In genomic region chr5:175466700-175467318, GRCh38 we compare ENCODE assay signal across 14 cellular contexts. TPM values are rescaled to one million over a fixed set of nuclear protein-coding genes. Genes with fewer than 3 reads are reported as not detected.
DNase-seq lines count a peak whose midpoint lies in the region; ATAC-seq and TF ChIP-seq lines count a peak whose summit lies in the region.
"Had no signal": no experiment of that assay in that cellular context is flagged by ENCODE, and none has a peak within 500 bp of the region (broad histone marks: within the 10 kb centered on the region; RNA-seq: fewer than 3 reads in every experiment).

No MANE protein-coding gene starts in this region.

- ATAC-seq in body of pancreas = peak; percentile 12
- ATAC-seq in foreskin keratinocyte = peak; percentile 50
- peak; percentile 44 for ATAC-seq in omental fat pad (ENCODE audit: low FRiP score)
- no peak for ATAC-seq in GM21786 (IDR thresholded peaks at IDR 0.05; ENCODE audit: unreplicated experiment)
- ATAC-seq in HG02759 (IDR thresholded peaks at IDR 0.05; ENCODE audit: unreplicated experiment) = no peak
- no peak for ATAC-seq in GM18505 (IDR thresholded peaks at IDR 0.05; ENCODE audit: unreplicated experiment)
- ATAC-seq: stimulated activated effector memory CD8-positive, alpha-beta T cell treated with anti-CD3 and anti-CD28 coated beads, Interleukin-12 subunit alpha, Interleukin-12 subunit beta, amount 100 ng/mL, for 72 hours had no signal

- WGBS in body of pancreas, 2 donors = 44 to 52% methylated on average over 5 of the region's 5 CpGs

- TF ChIP-seq CTCF in body of pancreas (IDR thresholded peaks at IDR 0.05) = no peak
- no peak for TF ChIP-seq CTCF in foreskin keratinocyte (conservative IDR thresholded peaks at IDR 0.05)
- TF ChIP-seq CTCF in omental fat pad (IDR thresholded peaks at IDR 0.05) = no peak

- H3K4me3 ChIP-seq in body of pancreas = no peak overlapping the region

- DNase-seq in AG20443 (ENCODE audit: low spot score) (peak; percentile 34), body of pancreas (peak in 1 of 4 donors; percentile 27), foreskin keratinocyte (peak in 1 of 2 donors; percentile 56), omental fat pad (ENCODE audit: low spot score) (no peak), NCI-H524 (lab: John Stamatoyannopoulos, UW) (no peak)
- DNase-seq: activated CD4-positive, alpha-beta T cell treated with anti-CD3 and anti-CD28 coated beads for 48 hours; GDM1; NCI-H1048; SHP77 treated with DMSO at 0.1 percent for 48 hours had no signal

- no peaks in the 10 kb centered on the region for H3K36me3 ChIP-seq in body of pancreas (replicated peaks in 1 of 2; ENCODE audit: insufficient read depth in 1 of 2, low read depth in 2 of 2)

- H3K4me1 ChIP-seq in body of pancreas (no peaks in the 10 kb centered on the region), foreskin keratinocyte (peaks cover 9% of the 10 kb centered on the region)

- no peaks in the 10 kb centered on the region for H3K9me3 ChIP-seq in body of pancreas

- TF ChIP-seq POLR2A in body of pancreas (IDR thresholded peaks at IDR 0.05) (no peak), GM18505 (IDR thresholded peaks at IDR 0.05; ENCODE audit: borderline replicate concordance, extremely low read depth, insufficient read depth, insufficient read length) (no peak)

- no peak overlapping the region for H3K27ac ChIP-seq in body of pancreas
- no peak overlapping the region for H3K27ac ChIP-seq in foreskin keratinocyte

- intact Hi-C loops in body of pancreas (cut with DNase I) = no loop called here

- H3K27me3 ChIP-seq in body of pancreas (no peaks in the 10 kb centered on the region), foreskin keratinocyte (no peaks in the 10 kb centered on the region)

RNA-seq across cellular contexts. Expression of gene SFXN1, which starts 11.6 kb away (rescaled TPM):
- 10 to 100 TPM; 11.7 to 29.3 TPM for total RNA-seq in body of pancreas
- 93.0 and 94.2 TPM in 2 replicates for total RNA-seq in foreskin keratinocyte
- polyA plus RNA-seq in foreskin keratinocyte = 25.9 and 26.2 TPM in 2 replicates
- total RNA-seq in omental fat pad = 10 to 100 TPM; 18.8 to 32.6 (median 23.7) TPM

RNA-seq across cellular contexts. Expression of gene DRD1, which starts 22.8 kb away (rescaled TPM):
- not detected for total RNA-seq in body of pancreas
- total RNA-seq in foreskin keratinocyte = not detected in 2 replicates
- polyA plus RNA-seq in foreskin keratinocyte = not detected in 2 replicates
- under 1 TPM in 3 of 4 donors, not detected in 1; 0.13 to 0.96 (median 0.32) TPM for total RNA-seq in omental fat pad
- total RNA-seq: osteocyte had no signal

Comparison
In these comparisons a context has a peak if more than half of its experiments do, and no peak if none do; other contexts are left out.
1. ATAC-seq: peak in body of pancreas (single experiment), foreskin keratinocyte (single experiment) and omental fat pad (single experiment); none in GM21786 (single experiment), HG02759 (single experiment) and GM18505 (single experiment).